13 cellular contexts compared by ENCODE assay signal in the genomic region with DNA sequence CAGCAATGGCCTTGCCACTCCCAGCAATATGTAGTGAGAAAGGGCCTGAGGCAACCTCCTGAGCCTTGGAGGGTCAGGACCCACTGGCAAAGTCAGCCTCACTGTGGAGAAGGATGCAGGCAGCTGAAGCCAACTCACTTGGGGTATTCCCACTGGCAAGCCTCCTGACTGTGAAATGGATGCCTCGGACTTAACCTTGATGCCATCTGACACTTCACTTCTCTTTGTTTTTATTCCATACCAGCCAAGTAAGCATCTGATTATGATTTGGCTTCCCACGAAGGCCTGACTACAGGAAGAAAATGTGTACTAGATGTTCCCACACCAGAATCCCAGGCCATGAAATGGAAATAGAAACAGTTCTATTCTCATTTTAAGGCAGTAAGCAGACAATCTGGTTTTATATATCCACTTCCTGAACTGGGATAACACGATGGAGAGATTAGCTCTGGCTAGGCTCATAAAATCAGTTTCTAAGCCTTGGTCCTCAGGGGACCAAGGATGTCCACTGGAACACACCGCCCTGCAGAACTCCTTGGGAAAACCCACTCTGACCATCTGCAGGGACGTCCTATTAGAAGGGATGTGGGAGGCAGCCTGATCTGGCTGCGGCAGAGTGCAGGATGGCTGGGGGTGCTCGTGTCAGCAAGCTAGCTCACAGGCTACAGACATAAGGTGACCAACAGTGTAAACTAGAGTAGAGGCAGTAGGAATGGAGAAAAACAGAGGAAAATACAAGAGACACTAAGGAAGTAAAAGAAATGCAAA.
A peak's percentile ranks its signal among the peaks of the same experiment; 100 is the strongest.
DNase-seq lines count a peak whose midpoint lies in the region; ATAC-seq and TF ChIP-seq lines count a peak whose summit lies in the region.
"Had no signal": no experiment of that assay in that cellular context is flagged by ENCODE, and none has a peak within 500 bp of the region (broad histone marks: within the 10 kb centered on the region; RNA-seq: fewer than 3 reads in every experiment).

No MANE protein-coding gene starts in this region.

- 60% methylated on average over 7 of the region's 7 CpGs for WGBS in prostate gland
- WGBS in lower leg skin, 2 donors: 39 to 62% methylated on average over 6 to 7 of the region's 7 CpGs

- peak; percentile 60 for ATAC-seq in SK-N-SH treated with all-trans-retinoic acid at 6 μM for 48 hours

- intact Hi-C loops in prostate gland (cut with DNase I) (no loop called here), lower leg skin (cut with DNase I; ENCODE audit: low total_unique reads) (no loop called here)
- intact Hi-C loops in activated naive CD4-positive, alpha-beta T cell treated with anti-CD3 and anti-CD28 coated beads for 36 hours (cut with micrococcal nuclease): no loop called here

- CTCF ChIA-PET in activated naive CD4-positive, alpha-beta T cell treated with anti-CD3 and anti-CD28 coated beads for 36 hours (lab: Charles Lee): interaction anchor here (0.9 kb wide), 1 partner anchor 27 kb away, joined by 3 read pairs; no protein-coding TSS in a partner anchor

- no peak for TF ChIP-seq POLR2A in prostate gland (IDR thresholded peaks at IDR 0.05)
- no peak for TF ChIP-seq POLR2A in lower leg skin (IDR thresholded peaks at IDR 0.05)

- H3K9me3 Mint-ChIP-seq in activated naive CD4-positive, alpha-beta T cell treated with anti-CD3 and anti-CD28 coated beads for 36 hours: no peaks in the 10 kb centered on the region
- H3K9me3 Mint-ChIP-seq: CD14-positive monocyte had no signal

- H3K4me1 Mint-ChIP-seq in activated naive CD4-positive, alpha-beta T cell treated with anti-CD3 and anti-CD28 coated beads for 36 hours (ENCODE audit: low read depth): peaks cover 36% of the 10 kb centered on the region

- H3K4me1 ChIP-seq in prostate gland (replicated peaks): no peaks in the 10 kb centered on the region

- no peaks in the 10 kb centered on the region for H3K36me3 ChIP-seq in prostate gland
- no peaks in the 10 kb centered on the region for H3K36me3 ChIP-seq in MG63

- no peaks in the 10 kb centered on the region for H3K27me3 Mint-ChIP-seq in activated naive CD4-positive, alpha-beta T cell treated with anti-CD3 and anti-CD28 coated beads for 36 hours (ENCODE audit: low read depth)

- H3K4me3 ChIP-seq in fibroblast of mammary gland (ENCODE audit: control insufficient read depth, low read depth, low read length) (no peak overlapping the region), prostate gland (no peak overlapping the region), lower leg skin (ENCODE audit: low read depth, poor library complexity, severe bottlenecking) (no peak overlapping the region), MG63 (no peak overlapping the region)

- H3K9me3 ChIP-seq in prostate gland: no peaks in the 10 kb centered on the region
- no peaks in the 10 kb centered on the region for H3K9me3 ChIP-seq in MG63

- H3K27ac ChIP-seq in prostate gland: peak overlapping the region; percentile 2 to 35

- DNase-seq in EH (ENCODE audit: low read depth): peak; percentile 58
- DNase-seq in fibroblast of mammary gland (ENCODE audit: low read depth): peak; percentile 46
- DNase-seq in prostate gland (ENCODE audit: low spot score): no peak
- DNase-seq in activated gamma-delta T cell (lab: John Stamatoyannopoulos, UW): no peak
- no peak for DNase-seq in lower leg skin (ENCODE audit: low spot score in 2 of 2)
- no peak for DNase-seq in MG63
- no peak for DNase-seq in activated naive CD4-positive, alpha-beta T cell treated with anti-CD3 and anti-CD28 coated beads for 36 hours
- DNase-seq: activated CD4-positive, alpha-beta T cell treated with anti-CD3 and anti-CD28 coated beads, Interleukin-2, amount 50 U/mL, for 4 hours; NCI-H2171; OCI-M1; T-helper 2 cell had no signal

- H3K36me3 Mint-ChIP-seq in activated naive CD4-positive, alpha-beta T cell treated with anti-CD3 and anti-CD28 coated beads for 36 hours (ENCODE audit: low read depth): no peaks in the 10 kb centered on the region
- H3K36me3 Mint-ChIP-seq: CD14-positive monocyte had no signal

- TF ChIP-seq CTCF in fibroblast of mammary gland (conservative IDR thresholded peaks at IDR 0.05; ENCODE audit: control insufficient read depth, insufficient read depth, low read depth, low read length): no peak
- TF ChIP-seq CTCF in prostate gland (IDR thresholded peaks at IDR 0.05): no peak
- no peak for TF ChIP-seq CTCF in lower leg skin (IDR thresholded peaks at IDR 0.05)

- H3K4me3 Mint-ChIP-seq in activated naive CD4-positive, alpha-beta T cell treated with anti-CD3 and anti-CD28 coated beads for 36 hours: no peak overlapping the region

- H3K27ac Mint-ChIP-seq in activated naive CD4-positive, alpha-beta T cell treated with anti-CD3 and anti-CD28 coated beads for 36 hours: no peak overlapping the region
- H3K27ac Mint-ChIP-seq: CD14-positive monocyte had no signal

- H3K27me3 ChIP-seq in prostate gland (replicated peaks; ENCODE audit: insufficient read depth) (no peaks in the 10 kb centered on the region), MG63 (no peaks in the 10 kb centered on the region)

TF ChIP-seq in SK-N-SH treated with all-trans-retinoic acid at 6 μM for 48 hours, 23 proteins besides CTCF, POLR2A, EP300 and RAD21:
- TF ChIP-seq BACH2 (CRISPR knock-in tag; IDR thresholded peaks at IDR 0.05; ENCODE audit: borderline replicate concordance): no peak
- TF ChIP-seq, protein P1, sequence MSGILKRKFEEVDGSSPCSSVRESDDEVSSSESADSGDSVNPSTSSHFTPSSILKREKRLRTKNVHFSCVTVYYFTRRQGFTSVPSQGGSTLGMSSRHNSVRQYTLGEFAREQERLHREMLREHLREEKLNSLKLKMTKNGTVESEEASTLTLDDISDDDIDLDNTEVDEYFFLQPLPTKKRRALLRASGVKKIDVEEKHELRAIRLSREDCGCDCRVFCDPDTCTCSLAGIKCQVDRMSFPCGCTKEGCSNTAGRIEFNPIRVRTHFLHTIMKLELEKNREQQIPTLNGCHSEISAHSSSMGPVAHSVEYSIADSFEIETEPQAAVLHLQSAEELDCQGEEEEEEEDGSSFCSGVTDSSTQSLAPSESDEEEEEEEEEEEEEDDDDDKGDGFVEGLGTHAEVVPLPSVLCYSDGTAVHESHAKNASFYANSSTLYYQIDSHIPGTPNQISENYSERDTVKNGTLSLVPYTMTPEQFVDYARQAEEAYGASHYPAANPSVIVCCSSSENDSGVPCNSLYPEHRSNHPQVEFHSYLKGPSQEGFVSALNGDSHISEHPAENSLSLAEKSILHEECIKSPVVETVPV (CRISPR knock-in tag; IDR thresholded peaks at IDR 0.05): no peak
- TF ChIP-seq ARNTL (CRISPR knock-in tag; IDR thresholded peaks at IDR 0.05; ENCODE audit: borderline replicate concordance, low read depth): no peak
- no peak for TF ChIP-seq ISL1 (CRISPR knock-in tag; IDR thresholded peaks at IDR 0.05)
- TF ChIP-seq ZFP30 (CRISPR knock-in tag; IDR thresholded peaks at IDR 0.05): no peak
- TF ChIP-seq, protein P2, sequence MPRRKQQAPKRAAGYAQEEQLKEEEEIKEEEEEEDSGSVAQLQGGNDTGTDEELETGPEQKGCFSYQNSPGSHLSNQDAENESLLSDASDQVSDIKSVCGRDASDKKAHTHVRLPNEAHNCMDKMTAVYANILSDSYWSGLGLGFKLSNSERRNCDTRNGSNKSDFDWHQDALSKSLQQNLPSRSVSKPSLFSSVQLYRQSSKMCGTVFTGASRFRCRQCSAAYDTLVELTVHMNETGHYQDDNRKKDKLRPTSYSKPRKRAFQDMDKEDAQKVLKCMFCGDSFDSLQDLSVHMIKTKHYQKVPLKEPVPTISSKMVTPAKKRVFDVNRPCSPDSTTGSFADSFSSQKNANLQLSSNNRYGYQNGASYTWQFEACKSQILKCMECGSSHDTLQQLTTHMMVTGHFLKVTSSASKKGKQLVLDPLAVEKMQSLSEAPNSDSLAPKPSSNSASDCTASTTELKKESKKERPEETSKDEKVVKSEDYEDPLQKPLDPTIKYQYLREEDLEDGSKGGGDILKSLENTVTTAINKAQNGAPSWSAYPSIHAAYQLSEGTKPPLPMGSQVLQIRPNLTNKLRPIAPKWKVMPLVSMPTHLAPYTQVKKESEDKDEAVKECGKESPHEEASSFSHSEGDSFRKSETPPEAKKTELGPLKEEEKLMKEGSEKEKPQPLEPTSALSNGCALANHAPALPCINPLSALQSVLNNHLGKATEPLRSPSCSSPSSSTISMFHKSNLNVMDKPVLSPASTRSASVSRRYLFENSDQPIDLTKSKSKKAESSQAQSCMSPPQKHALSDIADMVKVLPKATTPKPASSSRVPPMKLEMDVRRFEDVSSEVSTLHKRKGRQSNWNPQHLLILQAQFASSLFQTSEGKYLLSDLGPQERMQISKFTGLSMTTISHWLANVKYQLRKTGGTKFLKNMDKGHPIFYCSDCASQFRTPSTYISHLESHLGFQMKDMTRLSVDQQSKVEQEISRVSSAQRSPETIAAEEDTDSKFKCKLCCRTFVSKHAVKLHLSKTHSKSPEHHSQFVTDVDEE (CRISPR knock-in tag; IDR thresholded peaks at IDR 0.05): no peak

Comparison
In these comparisons a context has a peak if more than half of its experiments do, and no peak if none do; other contexts are left out.
1. DNase-seq: peak in EH (single experiment) and fibroblast of mammary gland (single experiment); none in prostate gland (single experiment), activated gamma-delta T cell (single experiment), lower leg skin (0 of 2), MG63 (single experiment) and activated naive CD4-positive, alpha-beta T cell treated with anti-CD3 and anti-CD28 coated beads for 36 hours (single experiment).